8 cellular contexts compared by ENCODE assay signal in genomic region chr17:18259621-18260331, GRCh38. TPM values are rescaled to one million over a fixed set of nuclear protein-coding genes. Genes with fewer than 3 reads are reported as not detected.
DNase-seq lines count a peak whose midpoint lies in the region; ATAC-seq lines count a peak whose summit lies in the region.

No MANE protein-coding gene starts in this region.

- H3K27ac Mint-ChIP-seq in stimulated activated naive CD8-positive, alpha-beta T cell treated with anti-CD3 and anti-CD28 coated beads, Interleukin-15, Interleukin-2, amounts not matched to agents 100 ng/mL and 50 ng/mL, for 24 hours: peak overlapping the region; percentile 33
- H3K27ac Mint-ChIP-seq in activated T-cell treated with anti-CD3 and anti-CD28 coated beads, Interleukin-2, amount 50 U/mL, for 72 hours: peak overlapping the region; percentile 67

- peak overlapping the region; percentile 69 for H3K4me3 ChIP-seq in thymus (ENCODE audit: low read length)

- H3K9me3 Mint-ChIP-seq in stimulated activated naive CD8-positive, alpha-beta T cell treated with anti-CD3 and anti-CD28 coated beads, Interleukin-15, Interleukin-2, amounts not matched to agents 100 ng/mL and 50 ng/mL, for 24 hours: no peaks in the 10 kb centered on the region
- H3K9me3 Mint-ChIP-seq in activated T-cell treated with anti-CD3 and anti-CD28 coated beads, Interleukin-2, amount 50 U/mL, for 72 hours: no peaks in the 10 kb centered on the region

- H3K4me3 Mint-ChIP-seq in stimulated activated naive CD8-positive, alpha-beta T cell treated with anti-CD3 and anti-CD28 coated beads, Interleukin-15, Interleukin-2, amounts not matched to agents 100 ng/mL and 50 ng/mL, for 24 hours: peak overlapping the region; percentile 79
- H3K4me3 Mint-ChIP-seq in activated T-cell treated with anti-CD3 and anti-CD28 coated beads, Interleukin-2, amount 50 U/mL, for 72 hours: peak overlapping the region; percentile 85 to 91

- peaks cover 11% of the 10 kb centered on the region for H3K36me3 Mint-ChIP-seq in stimulated activated naive CD8-positive, alpha-beta T cell treated with anti-CD3 and anti-CD28 coated beads, Interleukin-15, Interleukin-2, amounts not matched to agents 100 ng/mL and 50 ng/mL, for 24 hours (ENCODE audit: low read depth)
- H3K36me3 Mint-ChIP-seq in activated T-cell treated with anti-CD3 and anti-CD28 coated beads, Interleukin-2, amount 50 U/mL, for 72 hours (ENCODE audit: insufficient read depth in 2 of 2): peaks cover 0 to 3% of the 10 kb centered on the region in 2 donors

- no peaks in the 10 kb centered on the region for H3K27me3 ChIP-seq in thymus (ENCODE audit: control insufficient read depth, insufficient read depth)

- no peak for DNase-seq in stimulated activated naive CD8-positive, alpha-beta T cell treated with anti-CD3 and anti-CD28 coated beads, Interleukin-15, Interleukin-2, amounts not matched to agents 100 U/mL and 50 U/mL, for 24 hours
- no peak for DNase-seq in activated T-cell treated with anti-CD3 and anti-CD28 coated beads, Interleukin-2, amount 50 U/mL, for 72 hours
- peak; percentile 17 for DNase-seq in iris pigment epithelial cell (ENCODE audit: low read depth)

- H3K27ac ChIP-seq in thymus (ENCODE audit: low read depth): peak overlapping the region; percentile 88

- H3K4me1 ChIP-seq in thymus (ENCODE audit: control insufficient read depth, insufficient read depth, low read length): peaks cover 31% of the 10 kb centered on the region

- H3K36me3 ChIP-seq in thymus (ENCODE audit: control insufficient read depth, insufficient read depth): peaks cover 36% of the 10 kb centered on the region

- ATAC-seq in stimulated activated naive CD8-positive, alpha-beta T cell treated with anti-CD3 and anti-CD28 coated beads, Interleukin-15, Interleukin-2, amounts not matched to agents 100 U/mL and 50 U/mL, for 24 hours: no peak
- no peak for ATAC-seq in activated T-cell treated with anti-CD3 and anti-CD28 coated beads, Interleukin-2, amount 50 U/mL, for 72 hours (replicated peaks in 1 of 2)
- ATAC-seq in HG03442 (IDR thresholded peaks at IDR 0.05; ENCODE audit: unreplicated experiment) (no peak), HG03571 (IDR thresholded peaks at IDR 0.05; ENCODE audit: unreplicated experiment) (no peak), GM18873 (IDR thresholded peaks at IDR 0.05; ENCODE audit: low FRiP score, unreplicated experiment) (no peak)

- H3K4me1 Mint-ChIP-seq in stimulated activated naive CD8-positive, alpha-beta T cell treated with anti-CD3 and anti-CD28 coated beads, Interleukin-15, Interleukin-2, amounts not matched to agents 100 ng/mL and 50 ng/mL, for 24 hours (ENCODE audit: low read depth): peaks cover 42% of the 10 kb centered on the region
- H3K4me1 Mint-ChIP-seq in activated T-cell treated with anti-CD3 and anti-CD28 coated beads, Interleukin-2, amount 50 U/mL, for 72 hours (ENCODE audit: low read depth): peaks cover 36% of the 10 kb centered on the region

- no peaks in the 10 kb centered on the region for H3K9me3 ChIP-seq in thymus (ENCODE audit: control insufficient read depth)

- no peaks in the 10 kb centered on the region for H3K27me3 Mint-ChIP-seq in stimulated activated naive CD8-positive, alpha-beta T cell treated with anti-CD3 and anti-CD28 coated beads, Interleukin-15, Interleukin-2, amounts not matched to agents 100 ng/mL and 50 ng/mL, for 24 hours
- no peaks in the 10 kb centered on the region for H3K27me3 Mint-ChIP-seq in activated T-cell treated with anti-CD3 and anti-CD28 coated beads, Interleukin-2, amount 50 U/mL, for 72 hours (ENCODE audit: low read depth)

- 84% methylated on average over 22 of the region's 22 CpGs for WGBS in thymus

RNA-seq across cellular contexts. Expression of gene MIEF2, which starts 0.7 kb away (rescaled TPM):
- total RNA-seq in activated T-cell treated with anti-CD3 and anti-CD28 coated beads, Interleukin-2, amount 50 U/mL, for 72 hours: 1 to 10 TPM; 7.8 to 9.4 TPM
- polyA plus RNA-seq in thymus: 8.5 TPM

RNA-seq across cellular contexts. Expression of gene FLII, which starts 1.2 kb away (rescaled TPM):
- total RNA-seq in activated T-cell treated with anti-CD3 and anti-CD28 coated beads, Interleukin-2, amount 50 U/mL, for 72 hours: 100 to 1,000 TPM; 318 to 373 TPM
- 195 TPM for polyA plus RNA-seq in thymus

RNA-seq across cellular contexts. Expression of gene LLGL1, which starts 34.3 kb away (rescaled TPM):
- total RNA-seq in activated T-cell treated with anti-CD3 and anti-CD28 coated beads, Interleukin-2, amount 50 U/mL, for 72 hours: 10 to 100 TPM; 18.5 to 18.6 TPM
- 8.3 TPM for polyA plus RNA-seq in thymus

RNA-seq across cellular contexts. Expression of gene TOP3A, which starts 55.0 kb away (rescaled TPM):
- total RNA-seq in activated T-cell treated with anti-CD3 and anti-CD28 coated beads, Interleukin-2, amount 50 U/mL, for 72 hours: 10 to 100 TPM; 72.0 to 90.6 TPM
- polyA plus RNA-seq in thymus: 23.5 TPM

RNA-seq across cellular contexts. Expression of gene SMCR8, which starts 55.3 kb away (rescaled TPM):
- 10 to 100 TPM; 17.3 to 18.7 TPM for total RNA-seq in activated T-cell treated with anti-CD3 and anti-CD28 coated beads, Interleukin-2, amount 50 U/mL, for 72 hours
- polyA plus RNA-seq in thymus: 7.3 TPM
